1 cellular context compared by ENCODE assay signal in genomic region chr16:67326115-67326471, GRCh38.
A peak's percentile ranks its signal among the peaks of the same experiment; 100 is the strongest.
TF ChIP-seq lines count a peak whose summit lies in the region.

No MANE protein-coding gene starts in this region.

TF ChIP-seq in GM12878, 131 proteins besides CTCF, POLR2A, EP300 and RAD21:
- TF ChIP-seq BHLHE40 (IDR thresholded peaks at IDR 0.05; ENCODE audit: borderline replicate concordance in 1 of 2, low read depth in 2 of 2, low read length in 1 of 2) (peak in 1 of 2 experiments; percentile 44; a peak in 1 of 4 replicates), PAX5 (IDR thresholded peaks at IDR 0.05; ENCODE audit: borderline replicate concordance, low read depth, low read length) (no peak), IRF4 (IDR thresholded peaks at IDR 0.05; ENCODE audit: low read depth, low read length) (no peak), HDAC2 (IDR thresholded peaks at IDR 0.05) (no peak)
